ENCODE assay signal across 8 cellular contexts in the genomic region with DNA sequence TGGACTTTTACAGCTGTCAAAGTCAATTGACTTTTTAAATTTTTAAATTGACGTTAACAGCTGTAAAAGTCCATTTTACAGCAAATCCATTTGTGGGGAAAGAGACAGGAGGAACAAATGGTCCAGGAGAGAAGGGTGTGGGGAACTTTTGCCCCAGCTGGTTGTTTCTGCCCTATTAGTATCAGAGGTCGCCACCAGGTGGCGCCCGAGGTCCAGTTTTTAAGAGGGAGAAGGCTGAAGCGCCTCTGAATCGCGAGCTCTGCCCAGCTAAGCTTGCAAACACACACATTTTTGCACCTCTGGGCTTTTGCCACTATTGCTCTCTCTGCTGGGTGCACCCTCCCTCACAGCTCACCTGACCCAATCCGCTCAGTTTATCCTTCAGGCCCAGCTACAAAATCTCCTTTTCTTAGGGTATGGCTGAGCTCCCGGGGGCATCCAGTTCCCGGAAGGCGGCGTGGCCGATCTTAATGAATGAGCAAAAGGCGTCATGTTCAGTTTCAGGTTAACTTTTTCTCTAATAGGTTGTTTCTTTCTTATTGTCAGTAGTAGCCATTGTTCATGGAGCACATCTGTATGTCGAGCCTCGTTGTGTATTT. TPM values are rescaled to one million over a fixed set of nuclear protein-coding genes. Genes with fewer than 3 reads are reported as not detected.
A peak's percentile ranks its signal among the peaks of the same experiment; 100 is the strongest.
DNase-seq lines count a peak whose midpoint lies in the region; ATAC-seq and TF ChIP-seq lines count a peak whose summit lies in the region.

No MANE protein-coding gene starts in this region.

- in situ Hi-C loops in ACHN (cut with HindIII; ENCODE audit: low pct_ligation_motif_present, low pct_unique_long_range_greater_than_20kb, low sequenced_read_pairs): no loop called here

- H3K4me3 ChIP-seq in neural cell (ENCODE audit: low read length): no peak overlapping the region

- H2AFZ ChIP-seq in neural cell (ENCODE audit: low read depth, low read length): no peak overlapping the region

- ATAC-seq in GM18909 (IDR thresholded peaks at IDR 0.05; ENCODE audit: poor library complexity, unreplicated experiment): peak; percentile 63

- peaks cover 2% of the 10 kb centered on the region for H3K27me3 ChIP-seq in neural cell (ENCODE audit: insufficient read depth, low read depth, low read length)

- H4K20me1 ChIP-seq in neural cell (ENCODE audit: insufficient read depth): no peaks in the 10 kb centered on the region

- peak; percentile 88 for TF ChIP-seq CTCF in neural cell (IDR thresholded peaks at IDR 0.05; ENCODE audit: poor library complexity, severe bottlenecking)

- no peaks in the 10 kb centered on the region for H3K9me3 ChIP-seq in neural cell (ENCODE audit: low read length)

- no peaks in the 10 kb centered on the region for H3K36me3 ChIP-seq in neural cell (ENCODE audit: insufficient read depth, low read length)

- TF ChIP-seq EP300 in Ishikawa (IDR thresholded peaks at IDR 0.05; ENCODE audit: borderline replicate concordance) (no peak), neural cell (conservative IDR thresholded peaks at IDR 0.05; ENCODE audit: poor library complexity, severe bottlenecking) (no peak)

- TF ChIP-seq RAD21 in Ishikawa (IDR thresholded peaks at IDR 0.05; ENCODE audit: low read depth): peak; percentile 94
- TF ChIP-seq RAD21 in neural cell (conservative IDR thresholded peaks at IDR 0.05): peak; percentile 85

- no peak overlapping the region for H3K4me2 ChIP-seq in neural cell (ENCODE audit: low read length)

- H3F3A ChIP-seq in neural cell (ENCODE audit: insufficient read depth, low read length, poor library complexity, severe bottlenecking): no peaks in the 10 kb centered on the region

- H3K9me2 ChIP-seq in neural cell (ENCODE audit: insufficient read depth, low read length): no peaks in the 10 kb centered on the region

- H3K79me2 ChIP-seq in neural cell (replicated peaks; ENCODE audit: insufficient read depth, low read length): no peaks in the 10 kb centered on the region

- peak; percentile 69 for DNase-seq in ACHN
- DNase-seq in RKO (ENCODE audit: low spot score): peak; percentile 83
- DNase-seq in activated T-cell treated with anti-CD3 and anti-CD28 coated beads, Interleukin-2, amount 50 U/mL, for 48 hours: peak; percentile 85 to 88
- DNase-seq in fibroblast of gingiva (ENCODE audit: low read depth): peak; percentile 60
- peak; percentile 71 for DNase-seq in stimulated activated naive CD4-positive, alpha-beta T cell treated with Interleukin-2 at 50 U/mL for 16 hours (lab: John Stamatoyannopoulos, UW)

- no peak overlapping the region for H3K27ac ChIP-seq in neural cell (ENCODE audit: low read length)

- H3K9ac ChIP-seq in neural cell (ENCODE audit: low read length): no peak overlapping the region

TF ChIP-seq in Ishikawa, 13 proteins besides CTCF, POLR2A, EP300 and RAD21:
- TF ChIP-seq CREB1 (IDR thresholded peaks at IDR 0.05; ENCODE audit: low read depth) (no peak), CEBPB (IDR thresholded peaks at IDR 0.05) (no peak), USF1 (IDR thresholded peaks at IDR 0.05) (no peak), REST (IDR thresholded peaks at IDR 0.05; ENCODE audit: low read depth) (no peak), NFIC (IDR thresholded peaks at IDR 0.05) (no peak), ZBTB7A (IDR thresholded peaks at IDR 0.05; ENCODE audit: low read depth) (no peak), YY1 (IDR thresholded peaks at IDR 0.05; ENCODE audit: low read depth) (no peak), EGR1 (IDR thresholded peaks at IDR 0.05) (no peak), TEAD4 (IDR thresholded peaks at IDR 0.05) (no peak), FOXM1 (IDR thresholded peaks at IDR 0.05; ENCODE audit: borderline replicate concordance, low read depth) (no peak), TCF12 (IDR thresholded peaks at IDR 0.05; ENCODE audit: low read depth) (no peak), TAF1 (IDR thresholded peaks at IDR 0.05; ENCODE audit: low read depth) (no peak)
- TF ChIP-seq, protein P1, sequence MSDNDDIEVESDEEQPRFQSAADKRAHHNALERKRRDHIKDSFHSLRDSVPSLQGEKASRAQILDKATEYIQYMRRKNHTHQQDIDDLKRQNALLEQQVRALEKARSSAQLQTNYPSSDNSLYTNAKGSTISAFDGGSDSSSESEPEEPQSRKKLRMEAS (IDR thresholded peaks at IDR 0.05): no peak

TF ChIP-seq in neural cell, 6 proteins besides CTCF, POLR2A, EP300 and RAD21:
- TF ChIP-seq SMC3 (conservative IDR thresholded peaks at IDR 0.05; ENCODE audit: poor library complexity): peak; percentile 92
- TF ChIP-seq MXI1 (conservative IDR thresholded peaks at IDR 0.05; ENCODE audit: poor library complexity, severe bottlenecking): no peak
TF ChIP-seq in neural cell: peak in this region for 1.

RNA-seq across cellular contexts. Expression of gene TTLL11, which starts 6.3 kb away (rescaled TPM):
- 8.0 and 8.4 TPM in 2 replicates for polyA plus RNA-seq in neural cell
- 24.8 and 29.5 TPM in 2 replicates for polyA minus RNA-seq in neural cell
